In the genomic region with DNA sequence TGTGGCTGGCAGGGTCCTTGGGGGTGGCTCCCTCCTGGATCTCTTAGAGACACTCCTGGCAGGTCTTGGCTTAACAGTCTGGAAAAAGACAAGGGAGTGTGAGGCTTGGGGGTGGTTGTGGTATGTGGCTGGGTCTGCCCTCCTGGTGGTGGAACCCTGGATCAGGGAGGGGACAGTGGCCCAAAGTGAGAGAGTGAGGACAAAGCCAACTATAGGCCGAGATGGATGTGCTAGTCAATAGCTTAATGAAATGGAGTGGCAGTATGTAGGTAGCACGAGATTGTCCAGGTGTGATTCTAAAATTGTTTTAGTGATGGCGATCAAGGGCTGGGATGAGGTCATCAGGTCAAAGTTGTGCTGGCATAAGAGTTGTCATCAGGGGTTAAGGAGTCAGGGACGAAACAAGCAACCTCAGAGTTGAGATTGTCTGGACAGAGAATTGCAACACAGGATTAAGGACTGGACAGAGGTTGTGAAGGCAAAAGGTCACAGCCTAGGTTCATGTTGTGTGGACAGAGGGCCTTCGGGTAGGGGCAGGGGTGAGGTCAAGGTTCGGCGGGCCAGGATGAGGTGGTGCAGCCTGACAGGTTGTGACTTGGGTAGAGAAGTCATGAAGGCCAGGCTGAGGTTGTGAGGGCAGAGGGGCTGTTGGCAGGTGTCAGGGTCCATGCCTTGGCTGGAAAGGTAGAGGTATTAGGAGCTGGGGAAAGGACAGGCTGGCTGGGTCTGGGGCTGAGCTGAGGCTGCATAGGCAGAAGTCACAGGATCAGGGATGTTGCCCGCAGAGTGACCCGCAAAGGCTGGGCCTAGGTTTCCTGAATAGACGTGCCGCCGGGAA, we compare ENCODE assay signal across 11 cellular contexts. TPM values are rescaled to one million over a fixed set of nuclear protein-coding genes. Genes with fewer than 3 reads are reported as not detected.
DNase-seq lines count a peak whose midpoint lies in the region; TF ChIP-seq lines count a peak whose summit lies in the region.
"Had no signal": no experiment of that assay in that cellular context is flagged by ENCODE, and none has a peak within 500 bp of the region (broad histone marks: within the 10 kb centered on the region; RNA-seq: fewer than 3 reads in every experiment).

No MANE protein-coding gene starts in this region.

- H3K4me3 ChIP-seq in CD8-positive, alpha-beta memory T cell (ENCODE audit: low read length), result no peak overlapping the region
- H3K4me3 ChIP-seq in HUES64 (ENCODE audit: low read length) (peak overlapping the region; percentile 43; the same call in 1 of the 2 replicates), coronary artery (peak overlapping the region; percentile 64), osteoblast (ENCODE audit: insufficient read depth, low read length) (no peak overlapping the region)
- H3K4me3 ChIP-seq: mucosa of descending colon had no signal

- peaks cover 45% of the 10 kb centered on the region for H3K4me1 ChIP-seq in CD8-positive, alpha-beta memory T cell (ENCODE audit: insufficient read depth, low read length)
- H3K4me1 ChIP-seq in HUES64 (ENCODE audit: insufficient read depth, low read length), result no peaks in the 10 kb centered on the region
- H3K4me1 ChIP-seq in osteoblast (ENCODE audit: insufficient read depth, low read length), result peaks cover 6% of the 10 kb centered on the region

- no peaks in the 10 kb centered on the region for H3K9me3 Mint-ChIP-seq in CD8-positive, alpha-beta memory T cell

- TF ChIP-seq CTCF in coronary artery (IDR thresholded peaks at IDR 0.05) (no peak), osteoblast (IDR thresholded peaks at IDR 0.05; ENCODE audit: extremely low read depth, low read depth, low read length) (no peak)

- CTCF ChIA-PET in CD8-positive, alpha-beta memory T cell (lab: Charles Lee), result interaction anchor here (0.8 to 2.3 kb wide), 6 partner anchors 10 to 86 kb away, joined by 3 to 22 read pairs (median 5); a partner anchor contains a TSS

- no peak overlapping the region for H2AFZ ChIP-seq in osteoblast (ENCODE audit: low read length)

- H3K27ac ChIP-seq in CD8-positive, alpha-beta memory T cell (ENCODE audit: low read depth, low read length), result no peak overlapping the region
- no peak overlapping the region for H3K27ac ChIP-seq in HUES64 (ENCODE audit: low read depth, low read length)
- H3K27ac ChIP-seq in coronary artery, result no peak overlapping the region
- H3K27ac ChIP-seq in osteoblast (ENCODE audit: low read depth, low read length), result no peak overlapping the region

- no peaks in the 10 kb centered on the region for H4K20me1 ChIP-seq in osteoblast (ENCODE audit: insufficient read depth, low read length)

- no peaks in the 10 kb centered on the region for H3K27me3 ChIP-seq in CD8-positive, alpha-beta memory T cell (ENCODE audit: insufficient read depth, low read length, poor library complexity, severe bottlenecking)
- peaks cover 32% of the 10 kb centered on the region for H3K27me3 ChIP-seq in HUES64 (ENCODE audit: insufficient read depth, low read length)
- H3K27me3 ChIP-seq in osteoblast (ENCODE audit: insufficient read depth, low read length), result peaks cover 14% of the 10 kb centered on the region

- POLR2A ChIA-PET in CD8-positive, alpha-beta memory T cell (lab: Charles Lee), result interaction anchor here (0.5 to 1.4 kb wide), 4 partner anchors 46 to 896 kb away, joined by 3 to 6 read pairs (median 4); a partner anchor contains a TSS

- peaks cover 0 to 3% of the 10 kb centered on the region in 2 donors for H3K27me3 Mint-ChIP-seq in CD8-positive, alpha-beta memory T cell

- peaks cover 46 to 66% (median 56%) of the 10 kb centered on the region in 3 donors for H3K4me1 Mint-ChIP-seq in CD8-positive, alpha-beta memory T cell

- H3K79me2 ChIP-seq in osteoblast (ENCODE audit: insufficient read depth, low read length), result no peaks in the 10 kb centered on the region

- H3K36me3 ChIP-seq in CD8-positive, alpha-beta memory T cell (ENCODE audit: insufficient read depth, low read length), result no peaks in the 10 kb centered on the region
- H3K36me3 ChIP-seq in HUES64 (ENCODE audit: insufficient read depth, low read length) (no peaks in the 10 kb centered on the region), osteoblast (ENCODE audit: insufficient read depth, low read length) (no peaks in the 10 kb centered on the region)
- H3K36me3 ChIP-seq: Peyer's patch had no signal

- 79% methylated on average over 12 of the region's 12 CpGs for WGBS in HUES64

- H3K9me3 ChIP-seq in CD8-positive, alpha-beta memory T cell (ENCODE audit: low read length), result no peaks in the 10 kb centered on the region
- H3K9me3 ChIP-seq in HUES64 (ENCODE audit: insufficient read depth, low read depth, low read length), result peaks cover 13% of the 10 kb centered on the region
- H3K9me3 ChIP-seq in osteoblast (ENCODE audit: low read depth, low read length), result no peaks in the 10 kb centered on the region
- H3K9me3 ChIP-seq: mucosa of descending colon, Peyer's patch had no signal

- peaks cover 0 to 7% (median 0%) of the 10 kb centered on the region in 3 donors for H3K36me3 Mint-ChIP-seq in CD8-positive, alpha-beta memory T cell

- no peak overlapping the region for H3K4me2 ChIP-seq in osteoblast (ENCODE audit: insufficient read depth, low read length)

- H3K27ac Mint-ChIP-seq in CD8-positive, alpha-beta memory T cell, result peak overlapping the region; percentile 4 to 95 (median 74)

- H3K9ac ChIP-seq in HUES64 (ENCODE audit: low read depth, low read length), result no peak overlapping the region; the same call in 1 of the 2 replicates

- peak overlapping the region; percentile 78 to 91 (median 88) for H3K4me3 Mint-ChIP-seq in CD8-positive, alpha-beta memory T cell

- no peak for DNase-seq in CD8-positive, alpha-beta memory T cell
- DNase-seq in coronary artery (ENCODE audit: low spot score) (no peak), osteoblast (ENCODE audit: insufficient read length, low spot score, missing footprints) (peak; percentile 56), SW480 (ENCODE audit: low spot score) (no peak), occipital lobe (lab: John Stamatoyannopoulos, UW) (no peak)
- DNase-seq in effector CD4-positive, alpha-beta T cell, result no peak
- DNase-seq: activated CD4-positive, CD25-positive, alpha-beta regulatory T cell treated with anti-CD3 and anti-CD28 coated beads, Interleukin-2, amount 50 U/mL, for 72 hours; mucosa of descending colon; NCI-H2227 treated with DMSO at 0.1 percent for 48 hours; Peyer's patch had no signal

RNA-seq across cellular contexts. Expression of a gene that starts 4.5 kb away (rescaled TPM):
- 100 to 1,000 TPM; 120 to 125 TPM for total RNA-seq in CD8-positive, alpha-beta memory T cell
- polyA plus RNA-seq in CD8-positive, alpha-beta memory T cell, result 144 TPM
- not detected for polyA plus RNA-seq in HUES64 (2013, experiment 1 of 2)
- not detected for polyA plus RNA-seq in HUES64 (2013, experiment 2 of 2)
- total RNA-seq in osteoblast, result under 0.01 TPM in 2 replicates
- total RNA-seq in occipital lobe, result 0.47 TPM

RNA-seq across cellular contexts. Expression of a gene that starts 10.4 kb away (rescaled TPM):
- under 1 TPM in 1 of 2 experiments, not detected in 1; 0.13 TPM for total RNA-seq in CD8-positive, alpha-beta memory T cell
- 0.49 TPM for polyA plus RNA-seq in CD8-positive, alpha-beta memory T cell
- not detected for polyA plus RNA-seq in HUES64 (2013, experiment 1 of 2)
- not detected for polyA plus RNA-seq in HUES64 (2013, experiment 2 of 2)
- total RNA-seq in osteoblast (not detected in 2 replicates), occipital lobe (not detected)
- total RNA-seq: mucosa of descending colon, Peyer's patch had no signal

RNA-seq across cellular contexts. Expression of a gene that starts 19.1 kb away (rescaled TPM):
- 10 to 100 TPM; 28.9 to 31.2 TPM for total RNA-seq in CD8-positive, alpha-beta memory T cell
- polyA plus RNA-seq in CD8-positive, alpha-beta memory T cell, result 1.8 TPM
- 30.4 TPM for polyA plus RNA-seq in HUES64 (2013, experiment 1 of 2)
- polyA plus RNA-seq in HUES64 (2013, experiment 2 of 2), result 32.7 TPM
- total RNA-seq in osteoblast, result 8.3 and 9.8 TPM in 2 replicates
- total RNA-seq in occipital lobe, result 11.1 TPM

RNA-seq across cellular contexts. Expression of a gene that starts 39.4 kb away (rescaled TPM):
- total RNA-seq in CD8-positive, alpha-beta memory T cell, result under 1 TPM; 0.71 to 0.79 TPM
- 5.1 TPM for polyA plus RNA-seq in CD8-positive, alpha-beta memory T cell
- not detected for polyA plus RNA-seq in HUES64 (2013, experiment 1 of 2)
- polyA plus RNA-seq in HUES64 (2013, experiment 2 of 2), result not detected
- total RNA-seq in osteoblast, result not detected in 2 replicates
- not detected for total RNA-seq in occipital lobe
- total RNA-seq: Peyer's patch had no signal

RNA-seq across cellular contexts. Expression of a gene that starts 50.1 kb away (rescaled TPM):
- 10 to 100 TPM; 74.5 to 74.9 TPM for total RNA-seq in CD8-positive, alpha-beta memory T cell
- 69.8 TPM for polyA plus RNA-seq in CD8-positive, alpha-beta memory T cell
- 58.4 TPM for polyA plus RNA-seq in HUES64 (2013, experiment 1 of 2)
- 70.2 TPM for polyA plus RNA-seq in HUES64 (2013, experiment 2 of 2)
- 63.9 and 69.5 TPM in 2 replicates for total RNA-seq in osteoblast
- total RNA-seq in occipital lobe, result 59.6 TPM

Comparison
In these comparisons a context has a peak if more than half of its experiments do, and no peak if none do; other contexts are left out.
1. H3K4me3 ChIP-seq: peak in HUES64 (single experiment) and coronary artery (single experiment); none in CD8-positive, alpha-beta memory T cell (single experiment) and osteoblast (single experiment).
2. RNA of a gene that starts 4.5 kb away (total RNA-seq): 120 to 125 TPM in CD8-positive, alpha-beta memory T cell; 0.47 TPM in occipital lobe (single experiment) and under 0.01 TPM in osteoblast; every median in the first group is over 10 times any median in the second.